Comparison of ENCODE assay signal across 24 cellular contexts in genomic region chr2:126650994-126651393, GRCh38. TPM values are rescaled to one million over a fixed set of nuclear protein-coding genes. Genes with fewer than 3 reads are reported as not detected.
"Had no signal": no experiment of that assay in that cellular context is flagged by ENCODE, and none has a peak within 500 bp of the region (broad histone marks: within the 10 kb centered on the region; RNA-seq: fewer than 3 reads in every experiment).

No MANE protein-coding gene starts in this region.

- H3K27ac ChIP-seq: brain microvascular endothelial cell, cardiac muscle cell, Peyer's patch, RWPE1, SJCRH30 had no signal

- H3K4me3 ChIP-seq: cardiac muscle cell, MG63, Peyer's patch, SJCRH30 had no signal

- H3K4me3 Mint-ChIP-seq: activated B cell treated with CpG ODN at 0.5 μM for 24 hours; activated naive CD4-positive, alpha-beta T cell treated with anti-CD3 and anti-CD28 coated beads, Interleukin-2, amount 10 ng/mL, durations not matched to agents 7 days and 5 days; activated naive CD8-positive, alpha-beta T cell treated with anti-CD3 and anti-CD28 coated beads for 36 hours; activated T-cell treated with anti-CD3 and anti-CD28 coated beads, Interleukin-2, amount 50 U/mL, for 4 hours had no signal

- H3K27me3 Mint-ChIP-seq: activated B cell treated with CpG ODN at 0.5 μM for 24 hours; activated naive CD8-positive, alpha-beta T cell treated with anti-CD3 and anti-CD28 coated beads for 36 hours had no signal

- H3K9me3 ChIP-seq: MG63, Peyer's patch, SJCRH30, SK-N-SH had no signal

- H3K9ac ChIP-seq: SK-N-SH had no signal

- H3K27ac Mint-ChIP-seq: activated B cell treated with CpG ODN at 0.5 μM for 24 hours; activated naive CD4-positive, alpha-beta T cell treated with anti-CD3 and anti-CD28 coated beads, Interleukin-2, amount 10 ng/mL, durations not matched to agents 7 days and 5 days; activated naive CD8-positive, alpha-beta T cell treated with anti-CD3 and anti-CD28 coated beads for 36 hours had no signal

- DNase-seq: activated B cell treated with CpG ODN at 0.5 μM for 24 hours; activated CD4-positive, alpha-beta T cell treated with anti-CD3 and anti-CD28 coated beads, Interleukin-2, amount 50 U/mL, for 1 hour; activated CD8-positive, alpha-beta memory T cell treated with anti-CD3 and anti-CD28 coated beads for 24 hours; activated gamma-delta T cell treated with Interleukin-2 at 50 U/mL for 16 hours; activated naive CD4-positive, alpha-beta T cell treated with anti-CD3 and anti-CD28 coated beads, Interleukin-2, amount 10 ng/mL, durations not matched to agents 7 days and 5 days; activated naive CD8-positive, alpha-beta T cell treated with anti-CD3 and anti-CD28 coated beads for 36 hours; activated T-cell treated with anti-CD3 and anti-CD28 coated beads, Interleukin-2, amount 50 U/mL, for 4 hours; brain microvascular endothelial cell; MG63; MV-4-11; NCI-H1105; NCI-H1436 treated with DMSO at 0.1 percent for 48 hours; NCI-H187; NCI-H2081; NCI-H510A treated with DMSO at 0.1 percent for 48 hours; NCI-H69; NK-92 treated with Interleukin-12 subunit alpha and Interleukin-12 subunit beta, amount 100 ng/mL, for 24 hours; Peyer's patch; Right ventricle myocardium superior; SJCRH30; SK-N-SH; T-helper 1 cell had no signal

- H3K27me3 ChIP-seq: brain microvascular endothelial cell, cardiac muscle cell, MG63, Peyer's patch, SJCRH30 had no signal

- H3K36me3 ChIP-seq: brain microvascular endothelial cell, cardiac muscle cell, MG63, Peyer's patch, SJCRH30 had no signal

RNA-seq across cellular contexts. Expression of gene GYPC, which starts 5.0 kb away (rescaled TPM):
- polyA plus RNA-seq: SK-N-SH had no signal
